In the genomic region with DNA sequence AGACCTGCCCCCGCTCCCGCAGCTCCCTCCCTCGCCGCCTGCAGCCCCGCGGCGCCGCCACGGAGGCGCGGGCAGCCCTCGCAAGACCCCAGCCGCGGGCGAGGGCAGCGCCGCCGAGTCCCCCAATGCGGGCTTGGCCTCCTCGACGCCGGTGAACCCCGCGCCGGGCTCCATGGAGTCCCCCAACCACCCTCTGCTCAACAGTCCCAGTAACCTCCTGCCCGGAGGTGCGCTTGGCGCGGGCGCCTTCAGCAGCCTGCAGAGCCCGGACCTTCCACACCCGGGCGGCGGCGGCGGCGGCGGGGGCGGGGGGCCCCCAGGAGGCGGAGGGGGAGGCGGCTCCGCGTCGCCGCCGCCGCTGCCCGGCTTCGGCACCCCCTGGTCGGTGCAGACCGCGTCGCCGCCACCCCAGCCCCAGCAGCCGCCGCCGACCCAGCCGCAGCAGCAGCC, we compare ENCODE assay signal across 8 cellular contexts. TPM values are rescaled to one million over a fixed set of nuclear protein-coding genes. Genes with fewer than 3 reads are reported as not detected.
A peak's percentile ranks its signal among the peaks of the same experiment; 100 is the strongest.
DNase-seq lines count a peak whose midpoint lies in the region; ATAC-seq and TF ChIP-seq lines count a peak whose summit lies in the region.

No MANE protein-coding gene starts in this region.

- TF ChIP-seq EP300 in esophagus muscularis mucosa (IDR thresholded peaks at IDR 0.05) = no peak

- DNase-seq in CD14-positive monocyte (ENCODE audit: low spot score) = peak; percentile 49
- DNase-seq in HuH-7 (ENCODE audit: low spot score) = peak; percentile 37
- DNase-seq in activated CD8-positive, alpha-beta memory T cell treated with anti-CD3 and anti-CD28 coated beads, Interleukin-2, amount 10 ng/mL, durations not matched to agents 7 days and 5 days = peak; percentile 69
- no peak for DNase-seq in esophagus muscularis mucosa (ENCODE audit: extremely low spot score)
- DNase-seq in natural killer cell = peak; percentile 50
- peak; percentile 70 to 74 for DNase-seq in stimulated activated naive CD8-positive, alpha-beta T cell treated with anti-CD3 and anti-CD28 coated beads, Interleukin-15, amount 100 ng/mL, for 72 hours
- no peak for DNase-seq in SHP77 (lab: John Stamatoyannopoulos, UW)

- CTCF ChIA-PET in activated CD8-positive, alpha-beta memory T cell treated with anti-CD3 and anti-CD28 coated beads, Interleukin-2, amount 10 ng/mL, durations not matched to agents 7 days and 5 days (lab: Charles Lee) = interaction anchor here (0.7 to 1.2 kb wide), 4 partner anchors 8 to 396 kb away, joined by 3 to 4 read pairs (median 3); no protein-coding TSS in a partner anchor

- intact Hi-C loops in CD14-positive monocyte (cut with micrococcal nuclease) (loop anchor here (5.0 to 10.0 kb wide), 6 partner anchors 126 to 1519 kb away; a partner anchor contains a TSS), esophagus muscularis mucosa (cut with DNase I) (loop anchor here (5.0 to 10.0 kb wide), 3 partner anchors 141 to 651 kb away; a partner anchor contains a TSS), natural killer cell (cut with micrococcal nuclease) (loop anchor here (2.0 to 10.0 kb wide), 7 partner anchors 651 to 1521 kb away; a partner anchor contains a TSS)

- no peaks in the 10 kb centered on the region for H3K27me3 ChIP-seq in esophagus muscularis mucosa

- H3K9me3 Mint-ChIP-seq in CD14-positive monocyte (no peaks in the 10 kb centered on the region), natural killer cell (no peaks in the 10 kb centered on the region)
- no peaks in the 10 kb centered on the region for H3K9me3 Mint-ChIP-seq in activated CD8-positive, alpha-beta memory T cell treated with anti-CD3 and anti-CD28 coated beads, Interleukin-2, amount 10 ng/mL, durations not matched to agents 7 days and 5 days (ENCODE audit: low read depth)
- no peaks in the 10 kb centered on the region for H3K9me3 Mint-ChIP-seq in stimulated activated naive CD8-positive, alpha-beta T cell treated with anti-CD3 and anti-CD28 coated beads, Interleukin-15, amount 100 ng/mL, for 72 hours

- H3K4me1 Mint-ChIP-seq in CD14-positive monocyte = peaks cover 22% of the 10 kb centered on the region
- H3K4me1 Mint-ChIP-seq in activated CD8-positive, alpha-beta memory T cell treated with anti-CD3 and anti-CD28 coated beads, Interleukin-2, amount 10 ng/mL, durations not matched to agents 7 days and 5 days = peaks cover 33% of the 10 kb centered on the region
- peaks cover 30 to 35% of the 10 kb centered on the region in 2 donors for H3K4me1 Mint-ChIP-seq in natural killer cell
- peaks cover 15% of the 10 kb centered on the region for H3K4me1 Mint-ChIP-seq in stimulated activated naive CD8-positive, alpha-beta T cell treated with anti-CD3 and anti-CD28 coated beads, Interleukin-15, amount 100 ng/mL, for 72 hours

- H3K4me3 ChIP-seq in esophagus muscularis mucosa = peak overlapping the region; percentile 91 to 97 (median 96)

- H3K27ac Mint-ChIP-seq in CD14-positive monocyte (peak overlapping the region; percentile 43 to 95 (median 73)), natural killer cell (peak overlapping the region; percentile 91 to 96)
- H3K27ac Mint-ChIP-seq in activated CD8-positive, alpha-beta memory T cell treated with anti-CD3 and anti-CD28 coated beads, Interleukin-2, amount 10 ng/mL, durations not matched to agents 7 days and 5 days = peak overlapping the region; percentile 96
- H3K27ac Mint-ChIP-seq in stimulated activated naive CD8-positive, alpha-beta T cell treated with anti-CD3 and anti-CD28 coated beads, Interleukin-15, amount 100 ng/mL, for 72 hours = no peak overlapping the region

- H3K36me3 Mint-ChIP-seq in CD14-positive monocyte = peaks cover 9 to 11% of the 10 kb centered on the region in 2 donors
- peaks cover 11% of the 10 kb centered on the region for H3K36me3 Mint-ChIP-seq in activated CD8-positive, alpha-beta memory T cell treated with anti-CD3 and anti-CD28 coated beads, Interleukin-2, amount 10 ng/mL, durations not matched to agents 7 days and 5 days
- H3K36me3 Mint-ChIP-seq in natural killer cell = no peaks in the 10 kb centered on the region

- no peaks in the 10 kb centered on the region for H3K9me3 ChIP-seq in esophagus muscularis mucosa

- no peak for TF ChIP-seq CTCF in CD14-positive monocyte (IDR thresholded peaks at IDR 0.05)
- no peak for TF ChIP-seq CTCF in esophagus muscularis mucosa (IDR thresholded peaks at IDR 0.05)
- no peak for TF ChIP-seq CTCF in natural killer cell (IDR thresholded peaks at IDR 0.05)

- H3K27me3 Mint-ChIP-seq in CD14-positive monocyte (ENCODE audit: low read depth in 3 of 3) = peaks cover 0 to 4% (median 0%) of the 10 kb centered on the region in 3 donors
- no peaks in the 10 kb centered on the region for H3K27me3 Mint-ChIP-seq in activated CD8-positive, alpha-beta memory T cell treated with anti-CD3 and anti-CD28 coated beads, Interleukin-2, amount 10 ng/mL, durations not matched to agents 7 days and 5 days
- H3K27me3 Mint-ChIP-seq in natural killer cell (ENCODE audit: low read depth in 2 of 2) = peaks cover 0 to 3% of the 10 kb centered on the region in 2 donors
- no peaks in the 10 kb centered on the region for H3K27me3 Mint-ChIP-seq in stimulated activated naive CD8-positive, alpha-beta T cell treated with anti-CD3 and anti-CD28 coated beads, Interleukin-15, amount 100 ng/mL, for 72 hours

- H3K4me3 Mint-ChIP-seq in CD14-positive monocyte (peak overlapping the region; percentile 70 to 76), natural killer cell (peak overlapping the region; percentile 90)
- peak overlapping the region; percentile 88 for H3K4me3 Mint-ChIP-seq in activated CD8-positive, alpha-beta memory T cell treated with anti-CD3 and anti-CD28 coated beads, Interleukin-2, amount 10 ng/mL, durations not matched to agents 7 days and 5 days
- H3K4me3 Mint-ChIP-seq in stimulated activated naive CD8-positive, alpha-beta T cell treated with anti-CD3 and anti-CD28 coated beads, Interleukin-15, amount 100 ng/mL, for 72 hours = peak overlapping the region; percentile 93

- WGBS in esophagus muscularis mucosa = under 1% methylated on average over 27 of the region's 58 CpGs

- peak; percentile 13 for ATAC-seq in GM19463 (IDR thresholded peaks at IDR 0.05; ENCODE audit: unreplicated experiment)
- peak; percentile 7 for ATAC-seq in activated CD8-positive, alpha-beta memory T cell treated with anti-CD3 and anti-CD28 coated beads, Interleukin-2, amount 10 ng/mL, durations not matched to agents 7 days and 5 days
- ATAC-seq in natural killer cell = peak; percentile 9 to 14 (median 11)
- ATAC-seq in stimulated activated naive CD8-positive, alpha-beta T cell treated with anti-CD3 and anti-CD28 coated beads, Interleukin-15, amount 100 ng/mL, for 72 hours = peak; percentile 39

- peaks cover 0 to 6% (median 0%) of the 10 kb centered on the region in 4 donors for H3K36me3 ChIP-seq in esophagus muscularis mucosa

- no peak for TF ChIP-seq POLR2A in esophagus muscularis mucosa (IDR thresholded peaks at IDR 0.05; ENCODE audit: low read depth)

- H3K4me1 ChIP-seq in esophagus muscularis mucosa = peaks cover 19 to 38% (median 33%) of the 10 kb centered on the region in 4 donors

- peak overlapping the region; percentile 99 to 100 (median 100) for H3K27ac ChIP-seq in esophagus muscularis mucosa (replicated peaks in 1 of 4)

RNA-seq across cellular contexts. Expression of a gene that starts 1.2 kb away (rescaled TPM):
- polyA plus RNA-seq in CD14-positive monocyte = 1 to 10 TPM; 1.6 to 1.7 TPM
- 10 to 100 TPM; 14.3 to 14.8 TPM for total RNA-seq in activated CD8-positive, alpha-beta memory T cell treated with anti-CD3 and anti-CD28 coated beads, Interleukin-2, amount 10 ng/mL, durations not matched to agents 7 days and 5 days
- 10 to 100 TPM; 23.7 to 35.7 (median 25.6) TPM for total RNA-seq in esophagus muscularis mucosa
- 10 to 100 TPM; 24.7 to 32.5 (median 29.0) TPM for total RNA-seq in natural killer cell

Comparison
In these comparisons a context has a peak if more than half of its experiments do, and no peak if none do; other contexts are left out.
1. DNase-seq: peak in CD14-positive monocyte (single experiment), HuH-7 (single experiment), activated CD8-positive, alpha-beta memory T cell treated with anti-CD3 and anti-CD28 coated beads, Interleukin-2, amount 10 ng/mL, durations not matched to agents 7 days and 5 days (single experiment), natural killer cell (single experiment) and stimulated activated naive CD8-positive, alpha-beta T cell treated with anti-CD3 and anti-CD28 coated beads, Interleukin-15, amount 100 ng/mL, for 72 hours (2 of 2); none in esophagus muscularis mucosa (single experiment) and SHP77 (0 of 2).
2. H3K27ac Mint-ChIP-seq: peak in CD14-positive monocyte (7 of 7), activated CD8-positive, alpha-beta memory T cell treated with anti-CD3 and anti-CD28 coated beads, Interleukin-2, amount 10 ng/mL, durations not matched to agents 7 days and 5 days (single experiment) and natural killer cell (2 of 2); none in stimulated activated naive CD8-positive, alpha-beta T cell treated with anti-CD3 and anti-CD28 coated beads, Interleukin-15, amount 100 ng/mL, for 72 hours (0 of 2).
3. Peak in every context shown above with its lines, with median percentiles within 50 percentile points of each other: H3K4me3 Mint-ChIP-seq and ATAC-seq.